10 cellular contexts compared by ENCODE assay signal in genomic region chr1:245051349-245052221, GRCh38.
DNase-seq lines count a peak whose midpoint lies in the region; ATAC-seq, FAIRE-seq and TF ChIP-seq lines count a peak whose summit lies in the region.
"Had no signal": no experiment of that assay in that cellular context is flagged by ENCODE, and none has a peak within 500 bp of the region (broad histone marks: within the 10 kb centered on the region; RNA-seq: fewer than 3 reads in every experiment).

No MANE protein-coding gene starts in this region.

- DNase-seq in heart left ventricle = peak in 4 of 5 donors; percentile 38 to 63 (median 53)
- DNase-seq in small intestine = peak; percentile 55
- DNase-seq in NAMALWA (ENCODE audit: low spot score) = no peak
- no peak for DNase-seq in HPDE6-E6E7 (ENCODE audit: extremely low spot score)
- DNase-seq: foreskin melanocyte had no signal

- peaks cover 5% of the 10 kb centered on the region for H3K36me3 Mint-ChIP-seq in IgD-negative memory B cell

- peak overlapping the region in 8 of 12 donors; percentile 14 to 38 (median 28) for H3K4me3 ChIP-seq in heart left ventricle
- H3K4me3 ChIP-seq in small intestine (ENCODE audit: low read depth in 1 of 2, low read length in 2 of 2) = no peak overlapping the region
- H3K4me3 ChIP-seq: skin epidermis had no signal

- 28 to 40% (median 35%) methylated on average over 18 of the region's 18 CpGs for WGBS in heart left ventricle, 4 donors
- 8 to 38% (median 22%) methylated on average over 18 of the region's 18 CpGs for WGBS in small intestine, 3 donors

- H3K36me3 ChIP-seq in heart left ventricle (peaks cover 0 to 8% (median 0%) of the 10 kb centered on the region in 9 donors), small intestine (ENCODE audit: control insufficient read depth in 2 of 2, insufficient read depth in 2 of 2, low read length in 2 of 2) (no peaks in the 10 kb centered on the region)

- TF ChIP-seq POLR2A in heart left ventricle (IDR thresholded peaks at IDR 0.05) = no peak

- no peak for TF ChIP-seq CTCF in VCaP (conservative IDR thresholded peaks at IDR 0.05)
- no peak for TF ChIP-seq CTCF in heart left ventricle (IDR thresholded peaks at IDR 0.05)

- peaks cover 0 to 33% (median 8%) of the 10 kb centered on the region in 12 donors for H3K4me1 ChIP-seq in heart left ventricle
- H3K4me1 ChIP-seq in small intestine (ENCODE audit: control insufficient read depth in 2 of 2, insufficient read depth in 1 of 2, low read depth in 1 of 2, low read length in 1 of 2) = no peaks in the 10 kb centered on the region

- ATAC-seq in heart left ventricle = peak; percentile 77 to 87 (median 84)
- no peak for ATAC-seq in GM21723 (IDR thresholded peaks at IDR 0.05; ENCODE audit: unreplicated experiment)
- no peak for ATAC-seq in GM19467 (IDR thresholded peaks at IDR 0.05; ENCODE audit: unreplicated experiment)

- no peak for FAIRE-seq in small intestine (lab: Jason Lieb, UNC)

- H3K27ac ChIP-seq in VCaP (peak overlapping the region; percentile 63; the same call in 1 of the 2 replicates), heart left ventricle (peak overlapping the region in 2 of 12 donors; percentile 44 to 51), small intestine (ENCODE audit: low read depth in 1 of 2, low read length in 1 of 2) (no peak overlapping the region)
- H3K27ac ChIP-seq: skin epidermis had no signal

- peak overlapping the region in 3 of 4 donors; percentile 1 to 41 (median 38) for H3K4me3 Mint-ChIP-seq in IgD-negative memory B cell

- H3K27me3 ChIP-seq in heart left ventricle (no peaks in the 10 kb centered on the region), small intestine (ENCODE audit: control insufficient read depth in 2 of 2, insufficient read depth in 2 of 2, low read length in 2 of 2) (no peaks in the 10 kb centered on the region)

- H3K9me3 ChIP-seq in heart left ventricle = no peaks in the 10 kb centered on the region
- H3K9me3 ChIP-seq in small intestine (ENCODE audit: control insufficient read depth, low read depth) = no peaks in the 10 kb centered on the region

- H3K9me3 Mint-ChIP-seq in IgD-negative memory B cell = peaks cover 0 to 2% (median 0%) of the 10 kb centered on the region in 3 donors

- peak overlapping the region in 1 of 3 donors; percentile 1 for H3K27ac Mint-ChIP-seq in IgD-negative memory B cell

- intact Hi-C loops in heart left ventricle (cut with DNase I) = no loop called here

- peaks cover 4 to 6% (median 6%) of the 10 kb centered on the region in 3 donors for H3K4me1 Mint-ChIP-seq in IgD-negative memory B cell

- H3K27me3 Mint-ChIP-seq in IgD-negative memory B cell = peaks cover 9% of the 10 kb centered on the region

Comparison
In these comparisons a context has a peak if more than half of its experiments do, and no peak if none do; other contexts are left out.
1. ATAC-seq: peak in heart left ventricle (4 of 4); none in GM21723 (single experiment) and GM19467 (single experiment).
2. DNase-seq: peak in heart left ventricle (4 of 5) and small intestine (single experiment); none in NAMALWA (single experiment) and HPDE6-E6E7 (single experiment).
3. H3K4me3 ChIP-seq: peak in heart left ventricle (8 of 12); none in small intestine (0 of 2).